1 cellular context compared by ENCODE assay signal in the genomic region with DNA sequence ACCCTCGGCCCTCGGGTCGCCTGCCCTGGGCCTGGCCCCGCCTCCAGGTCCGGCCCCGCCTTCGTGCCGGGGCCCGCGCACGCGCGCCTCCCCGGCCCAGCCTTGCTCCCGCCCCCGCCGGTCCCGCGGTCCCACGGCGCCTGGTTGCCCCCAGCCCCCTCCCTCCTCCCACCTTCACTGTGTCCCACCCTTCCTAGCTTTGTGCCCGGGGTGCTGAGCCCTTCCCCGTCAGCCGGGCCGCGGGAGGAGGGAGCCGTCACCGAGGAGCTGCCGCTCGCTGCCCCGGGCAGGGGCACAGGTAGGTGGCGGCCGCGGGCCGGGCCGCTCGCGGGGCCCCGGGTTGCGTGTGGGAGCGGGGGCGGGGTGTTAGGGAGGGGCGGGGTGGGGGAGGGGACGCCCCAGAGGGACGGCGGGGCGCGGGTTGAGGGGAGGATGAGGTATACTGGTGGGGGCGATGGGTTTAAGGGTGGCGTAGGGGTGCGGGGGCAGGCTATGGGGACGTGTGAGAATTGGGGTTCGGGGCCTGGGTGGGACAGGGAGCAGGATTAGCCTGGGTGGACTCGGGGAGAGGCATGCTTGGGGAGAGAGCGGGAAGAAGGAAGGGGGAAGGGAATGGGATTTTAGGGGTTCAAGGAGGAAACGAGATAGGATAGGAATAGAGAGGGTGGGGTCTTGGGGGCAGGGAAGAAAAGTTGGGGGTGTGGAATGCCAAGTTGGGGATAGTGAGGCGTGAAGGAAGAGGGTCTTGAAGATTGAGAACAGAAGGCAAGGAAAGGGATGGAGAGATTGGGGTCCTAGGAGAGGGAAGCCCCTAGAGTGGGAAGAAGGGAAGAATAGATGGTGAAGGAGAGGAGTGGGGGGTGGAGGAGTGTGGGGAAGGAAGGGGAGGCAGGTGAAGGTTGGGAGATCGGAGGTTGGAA.
TF ChIP-seq lines count a peak whose summit lies in the region.

A gene with protein sequence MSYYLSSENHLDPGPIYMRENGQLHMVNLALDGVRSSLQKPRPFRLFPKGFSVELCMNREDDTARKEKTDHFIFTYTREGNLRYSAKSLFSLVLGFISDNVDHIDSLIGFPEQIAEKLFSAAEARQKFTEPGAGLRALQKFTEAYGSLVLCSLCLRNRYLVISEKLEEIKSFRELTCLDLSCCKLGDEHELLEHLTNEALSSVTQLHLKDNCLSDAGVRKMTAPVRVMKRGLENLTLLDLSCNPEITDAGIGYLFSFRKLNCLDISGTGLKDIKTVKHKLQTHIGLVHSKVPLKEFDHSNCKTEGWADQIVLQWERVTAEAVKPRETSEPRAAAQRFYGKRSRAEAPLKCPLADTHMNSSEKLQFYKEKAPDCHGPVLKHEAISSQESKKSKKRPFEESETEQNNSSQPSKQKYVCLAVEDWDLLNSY (plus strand): TSS at position 99 of the 920 bp plus-strand sequence. CDS start 5,650 bp downstream, outside the sequence.

TF ChIP-seq in HepG2, 621 proteins besides CTCF, POLR2A, EP300 and RAD21 (continued from another document):
- TF ChIP-seq, protein P1, sequence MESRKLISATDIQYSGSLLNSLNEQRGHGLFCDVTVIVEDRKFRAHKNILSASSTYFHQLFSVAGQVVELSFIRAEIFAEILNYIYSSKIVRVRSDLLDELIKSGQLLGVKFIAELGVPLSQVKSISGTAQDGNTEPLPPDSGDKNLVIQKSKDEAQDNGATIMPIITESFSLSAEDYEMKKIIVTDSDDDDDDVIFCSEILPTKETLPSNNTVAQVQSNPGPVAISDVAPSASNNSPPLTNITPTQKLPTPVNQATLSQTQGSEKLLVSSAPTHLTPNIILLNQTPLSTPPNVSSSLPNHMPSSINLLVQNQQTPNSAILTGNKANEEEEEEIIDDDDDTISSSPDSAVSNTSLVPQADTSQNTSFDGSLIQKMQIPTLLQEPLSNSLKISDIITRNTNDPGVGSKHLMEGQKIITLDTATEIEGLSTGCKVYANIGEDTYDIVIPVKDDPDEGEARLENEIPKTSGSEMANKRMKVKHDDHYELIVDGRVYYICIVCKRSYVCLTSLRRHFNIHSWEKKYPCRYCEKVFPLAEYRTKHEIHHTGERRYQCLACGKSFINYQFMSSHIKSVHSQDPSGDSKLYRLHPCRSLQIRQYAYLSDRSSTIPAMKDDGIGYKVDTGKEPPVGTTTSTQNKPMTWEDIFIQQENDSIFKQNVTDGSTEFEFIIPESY (CRISPR knock-in tag; IDR thresholded peaks at IDR 0.05), result no peak
- TF ChIP-seq ZBTB42 (CRISPR knock-in tag; IDR thresholded peaks at IDR 0.05) (no peak), KLF12 (CRISPR knock-in tag; IDR thresholded peaks at IDR 0.05; ENCODE audit: borderline replicate concordance) (0 out of 2 replicates have a peak, but pooled peaks have one; percentile 38), ISL2 (CRISPR knock-in tag; IDR thresholded peaks at IDR 0.05) (no peak), HCFC1 (IDR thresholded peaks at IDR 0.05; ENCODE audit: low read depth, low read length) (no peak), ZNF530 (CRISPR knock-in tag; IDR thresholded peaks at IDR 0.05; ENCODE audit: low read depth) (no peak), PITX1 (CRISPR knock-in tag; IDR thresholded peaks at IDR 0.05) (no peak), ZBTB1 (CRISPR knock-in tag; IDR thresholded peaks at IDR 0.05; ENCODE audit: borderline replicate concordance) (no peak), ZFAT (CRISPR knock-in tag; conservative IDR thresholded peaks at IDR 0.05) (no peak), SYNCRIP (IDR thresholded peaks at IDR 0.05; ENCODE audit: insufficient read depth, low read depth, low read length) (no peak), SALL1 (CRISPR knock-in tag; IDR thresholded peaks at IDR 0.05) (no peak; the same call in 1 of the 2 replicates), SMAD9 (CRISPR knock-in tag; IDR thresholded peaks at IDR 0.05) (no peak), ZNF446 (CRISPR knock-in tag; IDR thresholded peaks at IDR 0.05) (0 out of 2 replicates have a peak, but pooled peaks have one; percentile 42), PAF1 (CRISPR knock-in tag; IDR thresholded peaks at IDR 0.05) (no peak), NFE2 (CRISPR knock-in tag; IDR thresholded peaks at IDR 0.05) (no peak), ZFP1 (CRISPR knock-in tag; IDR thresholded peaks at IDR 0.05) (no peak), CBX1 (IDR thresholded peaks at IDR 0.05; ENCODE audit: low read depth) (no peak), ZMAT3 (CRISPR knock-in tag; conservative IDR thresholded peaks at IDR 0.05) (no peak), MAZ (IDR thresholded peaks at IDR 0.05; ENCODE audit: borderline replicate concordance, low read depth, low read length) (peak; percentile 75; the same call in 1 of the 2 replicates), MAZ (CRISPR knock-in tag; IDR thresholded peaks at IDR 0.05; ENCODE audit: low read depth) (0 out of 2 replicates have a peak, but pooled peaks have one; percentile 58), RBM39 (IDR thresholded peaks at IDR 0.05; ENCODE audit: low read depth, low read length, poor library complexity, severe bottlenecking) (no peak), ZNF7 (CRISPR knock-in tag; IDR thresholded peaks at IDR 0.05) (no peak), NFATC3 (CRISPR knock-in tag; IDR thresholded peaks at IDR 0.05) (no peak), ZNF205 (CRISPR knock-in tag; IDR thresholded peaks at IDR 0.05) (0 out of 2 replicates have a peak, but pooled peaks have one; percentile 30), NFIB (CRISPR knock-in tag; IDR thresholded peaks at IDR 0.05; ENCODE audit: borderline replicate concordance) (no peak), NCOA1 (CRISPR knock-in tag; IDR thresholded peaks at IDR 0.05) (no peak)
- TF ChIP-seq, protein P2, sequence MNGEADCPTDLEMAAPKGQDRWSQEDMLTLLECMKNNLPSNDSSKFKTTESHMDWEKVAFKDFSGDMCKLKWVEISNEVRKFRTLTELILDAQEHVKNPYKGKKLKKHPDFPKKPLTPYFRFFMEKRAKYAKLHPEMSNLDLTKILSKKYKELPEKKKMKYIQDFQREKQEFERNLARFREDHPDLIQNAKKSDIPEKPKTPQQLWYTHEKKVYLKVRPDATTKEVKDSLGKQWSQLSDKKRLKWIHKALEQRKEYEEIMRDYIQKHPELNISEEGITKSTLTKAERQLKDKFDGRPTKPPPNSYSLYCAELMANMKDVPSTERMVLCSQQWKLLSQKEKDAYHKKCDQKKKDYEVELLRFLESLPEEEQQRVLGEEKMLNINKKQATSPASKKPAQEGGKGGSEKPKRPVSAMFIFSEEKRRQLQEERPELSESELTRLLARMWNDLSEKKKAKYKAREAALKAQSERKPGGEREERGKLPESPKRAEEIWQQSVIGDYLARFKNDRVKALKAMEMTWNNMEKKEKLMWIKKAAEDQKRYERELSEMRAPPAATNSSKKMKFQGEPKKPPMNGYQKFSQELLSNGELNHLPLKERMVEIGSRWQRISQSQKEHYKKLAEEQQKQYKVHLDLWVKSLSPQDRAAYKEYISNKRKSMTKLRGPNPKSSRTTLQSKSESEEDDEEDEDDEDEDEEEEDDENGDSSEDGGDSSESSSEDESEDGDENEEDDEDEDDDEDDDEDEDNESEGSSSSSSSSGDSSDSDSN (CRISPR knock-in tag; IDR thresholded peaks at IDR 0.05), result no peak; the same call in 1 of the 2 replicates
- TF ChIP-seq, protein P3, sequence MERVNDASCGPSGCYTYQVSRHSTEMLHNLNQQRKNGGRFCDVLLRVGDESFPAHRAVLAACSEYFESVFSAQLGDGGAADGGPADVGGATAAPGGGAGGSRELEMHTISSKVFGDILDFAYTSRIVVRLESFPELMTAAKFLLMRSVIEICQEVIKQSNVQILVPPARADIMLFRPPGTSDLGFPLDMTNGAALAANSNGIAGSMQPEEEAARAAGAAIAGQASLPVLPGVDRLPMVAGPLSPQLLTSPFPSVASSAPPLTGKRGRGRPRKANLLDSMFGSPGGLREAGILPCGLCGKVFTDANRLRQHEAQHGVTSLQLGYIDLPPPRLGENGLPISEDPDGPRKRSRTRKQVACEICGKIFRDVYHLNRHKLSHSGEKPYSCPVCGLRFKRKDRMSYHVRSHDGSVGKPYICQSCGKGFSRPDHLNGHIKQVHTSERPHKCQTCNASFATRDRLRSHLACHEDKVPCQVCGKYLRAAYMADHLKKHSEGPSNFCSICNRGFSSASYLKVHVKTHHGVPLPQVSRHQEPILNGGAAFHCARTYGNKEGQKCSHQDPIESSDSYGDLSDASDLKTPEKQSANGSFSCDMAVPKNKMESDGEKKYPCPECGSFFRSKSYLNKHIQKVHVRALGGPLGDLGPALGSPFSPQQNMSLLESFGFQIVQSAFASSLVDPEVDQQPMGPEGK (CRISPR knock-in tag; IDR thresholded peaks at IDR 0.05), result no peak
- TF ChIP-seq, protein P4, sequence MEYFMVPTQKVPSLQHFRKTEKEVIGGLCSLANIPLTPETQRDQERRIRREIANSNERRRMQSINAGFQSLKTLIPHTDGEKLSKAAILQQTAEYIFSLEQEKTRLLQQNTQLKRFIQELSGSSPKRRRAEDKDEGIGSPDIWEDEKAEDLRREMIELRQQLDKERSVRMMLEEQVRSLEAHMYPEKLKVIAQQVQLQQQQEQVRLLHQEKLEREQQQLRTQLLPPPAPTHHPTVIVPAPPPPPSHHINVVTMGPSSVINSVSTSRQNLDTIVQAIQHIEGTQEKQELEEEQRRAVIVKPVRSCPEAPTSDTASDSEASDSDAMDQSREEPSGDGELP (IDR thresholded peaks at IDR 0.05; ENCODE audit: borderline replicate concordance, low read depth), result no peak
- TF ChIP-seq, protein P5, sequence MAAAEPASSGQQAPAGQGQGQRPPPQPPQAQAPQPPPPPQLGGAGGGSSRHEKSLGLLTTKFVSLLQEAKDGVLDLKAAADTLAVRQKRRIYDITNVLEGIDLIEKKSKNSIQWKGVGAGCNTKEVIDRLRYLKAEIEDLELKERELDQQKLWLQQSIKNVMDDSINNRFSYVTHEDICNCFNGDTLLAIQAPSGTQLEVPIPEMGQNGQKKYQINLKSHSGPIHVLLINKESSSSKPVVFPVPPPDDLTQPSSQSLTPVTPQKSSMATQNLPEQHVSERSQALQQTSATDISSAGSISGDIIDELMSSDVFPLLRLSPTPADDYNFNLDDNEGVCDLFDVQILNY (CRISPR knock-in tag; conservative IDR thresholded peaks at IDR 0.05), result no peak
- TF ChIP-seq, protein P6, sequence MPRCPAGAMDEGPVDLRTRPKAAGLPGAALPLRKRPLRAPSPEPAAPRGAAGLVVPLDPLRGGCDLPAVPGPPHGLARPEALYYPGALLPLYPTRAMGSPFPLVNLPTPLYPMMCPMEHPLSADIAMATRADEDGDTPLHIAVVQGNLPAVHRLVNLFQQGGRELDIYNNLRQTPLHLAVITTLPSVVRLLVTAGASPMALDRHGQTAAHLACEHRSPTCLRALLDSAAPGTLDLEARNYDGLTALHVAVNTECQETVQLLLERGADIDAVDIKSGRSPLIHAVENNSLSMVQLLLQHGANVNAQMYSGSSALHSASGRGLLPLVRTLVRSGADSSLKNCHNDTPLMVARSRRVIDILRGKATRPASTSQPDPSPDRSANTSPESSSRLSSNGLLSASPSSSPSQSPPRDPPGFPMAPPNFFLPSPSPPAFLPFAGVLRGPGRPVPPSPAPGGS (CRISPR knock-in tag; IDR thresholded peaks at IDR 0.05), result no peak; the same call in 1 of the 2 replicates
- TF ChIP-seq, protein P7, sequence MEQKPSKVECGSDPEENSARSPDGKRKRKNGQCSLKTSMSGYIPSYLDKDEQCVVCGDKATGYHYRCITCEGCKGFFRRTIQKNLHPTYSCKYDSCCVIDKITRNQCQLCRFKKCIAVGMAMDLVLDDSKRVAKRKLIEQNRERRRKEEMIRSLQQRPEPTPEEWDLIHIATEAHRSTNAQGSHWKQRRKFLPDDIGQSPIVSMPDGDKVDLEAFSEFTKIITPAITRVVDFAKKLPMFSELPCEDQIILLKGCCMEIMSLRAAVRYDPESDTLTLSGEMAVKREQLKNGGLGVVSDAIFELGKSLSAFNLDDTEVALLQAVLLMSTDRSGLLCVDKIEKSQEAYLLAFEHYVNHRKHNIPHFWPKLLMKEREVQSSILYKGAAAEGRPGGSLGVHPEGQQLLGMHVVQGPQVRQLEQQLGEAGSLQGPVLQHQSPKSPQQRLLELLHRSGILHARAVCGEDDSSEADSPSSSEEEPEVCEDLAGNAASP (CRISPR knock-in tag; IDR thresholded peaks at IDR 0.05; ENCODE audit: borderline replicate concordance), result no peak
- TF ChIP-seq, protein P8, sequence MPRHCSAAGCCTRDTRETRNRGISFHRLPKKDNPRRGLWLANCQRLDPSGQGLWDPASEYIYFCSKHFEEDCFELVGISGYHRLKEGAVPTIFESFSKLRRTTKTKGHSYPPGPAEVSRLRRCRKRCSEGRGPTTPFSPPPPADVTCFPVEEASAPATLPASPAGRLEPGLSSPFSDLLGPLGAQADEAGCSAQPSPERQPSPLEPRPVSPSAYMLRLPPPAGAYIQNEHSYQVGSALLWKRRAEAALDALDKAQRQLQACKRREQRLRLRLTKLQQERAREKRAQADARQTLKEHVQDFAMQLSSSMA (CRISPR knock-in tag; IDR thresholded peaks at IDR 0.05), result no peak
